1 cellular context compared by ENCODE assay signal in the genomic region with DNA sequence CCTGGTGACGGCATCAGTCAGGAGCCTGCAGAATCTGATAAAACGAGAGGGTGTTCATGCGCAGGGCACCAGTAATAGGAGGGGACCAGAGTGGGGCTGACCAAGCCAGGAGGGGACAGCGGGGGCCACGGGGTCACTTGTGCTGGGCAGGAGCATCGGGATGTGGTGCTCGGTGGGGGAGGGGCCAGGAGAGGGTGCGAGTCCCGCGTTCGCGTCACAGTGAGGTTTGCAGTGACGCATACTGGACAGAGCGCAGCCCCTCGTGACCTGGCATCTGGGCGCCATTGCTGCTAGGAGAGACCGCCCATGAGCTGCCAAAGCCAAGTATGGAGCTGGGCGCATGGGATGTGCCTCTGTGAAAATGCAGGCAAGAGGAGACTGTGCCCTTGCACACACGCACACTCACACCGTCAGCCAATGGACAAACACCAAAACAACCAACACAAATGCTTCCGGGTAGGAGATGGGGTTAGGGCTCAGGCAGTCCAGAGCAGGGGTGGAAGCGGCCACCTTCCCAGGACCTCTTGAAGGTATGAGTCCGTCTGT.
A peak's percentile ranks its signal among the peaks of the same experiment; 100 is the strongest.
TF ChIP-seq lines count a peak whose summit lies in the region.

No MANE protein-coding gene starts in this region.

TF ChIP-seq in K562, 482 proteins besides CTCF, POLR2A, EP300 and RAD21:
- TF ChIP-seq POLR2G (IDR thresholded peaks at IDR 0.05; ENCODE audit: low read depth, low read length): peak; percentile 19; the same call in 1 of the 2 replicates
- TF ChIP-seq GABPB2 (CRISPR knock-in tag; conservative IDR thresholded peaks at IDR 0.05): no peak
